In genomic region chr17:37047631-37048104, GRCh38 we compare ENCODE assay signal across 8 cellular contexts.
DNase-seq lines count a peak whose midpoint lies in the region; ATAC-seq and TF ChIP-seq lines count a peak whose summit lies in the region.

No MANE protein-coding gene starts in this region.

- H2AFZ ChIP-seq in OCI-LY7 (ENCODE audit: low read length) = no peak overlapping the region

- in situ Hi-C loops in KBM-7 (cut with MboI; ENCODE audit: low pct_unique_long_range_greater_than_20kb, low sequenced_read_pairs) = no loop called here

- no peaks in the 10 kb centered on the region for H3K9me3 Mint-ChIP-seq in Calu3 (ENCODE audit: low read depth, unreplicated experiment)

- H3K36me3 Mint-ChIP-seq in Calu3 (ENCODE audit: insufficient read depth, unreplicated experiment) = peaks cover 13% of the 10 kb centered on the region

- H3K4me2 ChIP-seq in OCI-LY7 (ENCODE audit: low read length) = no peak overlapping the region

- no peak overlapping the region for H3K4me3 ChIP-seq in OCI-LY7 (ENCODE audit: low read depth, low read length, poor library complexity, severe bottlenecking)
- no peak overlapping the region for H3K4me3 ChIP-seq in epithelial cell of proximal tubule (ENCODE audit: low read depth, low read length)

- H4K20me1 ChIP-seq in OCI-LY7 (ENCODE audit: insufficient read depth, low read length) = no peaks in the 10 kb centered on the region

- intact Hi-C loops in Calu3 (cut with micrococcal nuclease; ENCODE audit: unreplicated experiment) = loop anchor here (1.0 to 10.0 kb wide), 5 partner anchors 193 to 1936 kb away; no protein-coding TSS in a partner anchor
- intact Hi-C loops in OCI-LY7 (cut with micrococcal nuclease; ENCODE audit: unreplicated experiment) = loop anchor here (1.0 to 5.0 kb wide), 3 partner anchors 340 to 444 kb away; no protein-coding TSS in a partner anchor

- H3K9me2 ChIP-seq in OCI-LY7 (ENCODE audit: insufficient read depth, low read length) = no peaks in the 10 kb centered on the region

- no peak overlapping the region for H3K27ac Mint-ChIP-seq in Calu3 (ENCODE audit: unreplicated experiment)

- POLR2A ChIA-PET in OCI-LY7 (lab: Charles Lee) = interaction anchor here (0.6 to 0.7 kb wide), 4 partner anchors 238 to 445 kb away, joined by 3 to 7 read pairs (median 4); no protein-coding TSS in a partner anchor

- H3K27ac ChIP-seq in OCI-LY7 (ENCODE audit: low read depth, low read length, poor library complexity, severe bottlenecking) = no peak overlapping the region

- no peaks in the 10 kb centered on the region for H3K79me2 ChIP-seq in OCI-LY7 (ENCODE audit: insufficient read depth, low read depth, low read length)

- no peak overlapping the region for H3K4me3 Mint-ChIP-seq in Calu3 (ENCODE audit: low read depth, unreplicated experiment)

- peaks cover 32% of the 10 kb centered on the region; the same call in 1 of the 2 replicates for H3K36me3 ChIP-seq in OCI-LY7 (ENCODE audit: insufficient read depth, low read length)

- CTCF ChIA-PET in Calu3 (lab: Charles Lee) = interaction anchor here (0.6 to 2.8 kb wide), 38 partner anchors 8 to 1952 kb away, joined by 3 to 104 read pairs (median 4); partner anchors contain the start of genes AATF and MRM1
- CTCF ChIA-PET in OCI-LY7 (lab: Charles Lee; ENCODE audit: unreplicated experiment) = interaction anchor here (0.6 kb wide), 2 partner anchors 30 to 148 kb away, joined by 4 to 7 read pairs; no protein-coding TSS in a partner anchor

- H3K9me3 ChIP-seq in OCI-LY7 (ENCODE audit: low read length) = no peaks in the 10 kb centered on the region

- no peak for ATAC-seq in GM18520 (IDR thresholded peaks at IDR 0.05; ENCODE audit: unreplicated experiment)

- DNase-seq in Calu3 = peak; percentile 95
- peak; percentile 87 for DNase-seq in KBM-7
- peak; percentile 79 for DNase-seq in OCI-LY7 (ENCODE audit: low spot score)
- DNase-seq in activated T-cell treated with anti-CD3 and anti-CD28 coated beads for 1 hour (ENCODE audit: low read depth) = peak; percentile 68
- DNase-seq in epithelial cell of proximal tubule (ENCODE audit: low read depth) = peak; percentile 23
- peak; percentile 86 for DNase-seq in myocyte (ENCODE audit: low read depth)
- DNase-seq in stimulated activated CD8-positive, alpha-beta memory T cell treated with anti-CD3 and anti-CD28 coated beads, Interleukin-7, amount 100 ng/mL, for 1 hour (ENCODE audit: low read depth in 2 of 2) = peak; percentile 59 to 69

- H3K4me1 Mint-ChIP-seq in Calu3 (ENCODE audit: low read depth, unreplicated experiment) = peaks cover 7% of the 10 kb centered on the region

- H3K4me1 ChIP-seq in OCI-LY7 (ENCODE audit: insufficient read depth, low read length, poor library complexity, severe bottlenecking) = peaks cover 10% of the 10 kb centered on the region

- no TSS peak for BruUV-seq in Calu3 (replicated peaks; lab: Mats Ljungman, UMichigan)
- no TSS peak for BruUV-seq in OCI-LY7 (replicated peaks; lab: Mats Ljungman, UMichigan)

- TF ChIP-seq CTCF in Calu3 (IDR thresholded peaks at IDR 0.05; ENCODE audit: unreplicated experiment) (peak; percentile 100), OCI-LY7 (conservative IDR thresholded peaks at IDR 0.05; ENCODE audit: low read length) (peak; percentile 97), epithelial cell of proximal tubule (conservative IDR thresholded peaks at IDR 0.05; ENCODE audit: low read depth, low read length) (peak; percentile 91)

- no peaks in the 10 kb centered on the region for H3K27me3 Mint-ChIP-seq in Calu3 (ENCODE audit: unreplicated experiment)

Comparison
In these comparisons a context has a peak if more than half of its experiments do, and no peak if none do; other contexts are left out.
1. DNase-seq: peak in every context shown above with its lines; median percentile 95 in Calu3; 87 in KBM-7; 86 in myocyte; 79 in OCI-LY7; 68 in activated T-cell treated with anti-CD3 and anti-CD28 coated beads for 1 hour; 64 in stimulated activated CD8-positive, alpha-beta memory T cell treated with anti-CD3 and anti-CD28 coated beads, Interleukin-7, amount 100 ng/mL, for 1 hour; 23 in epithelial cell of proximal tubule.